Comparison of ENCODE assay signal across 8 cellular contexts in the genomic region with DNA sequence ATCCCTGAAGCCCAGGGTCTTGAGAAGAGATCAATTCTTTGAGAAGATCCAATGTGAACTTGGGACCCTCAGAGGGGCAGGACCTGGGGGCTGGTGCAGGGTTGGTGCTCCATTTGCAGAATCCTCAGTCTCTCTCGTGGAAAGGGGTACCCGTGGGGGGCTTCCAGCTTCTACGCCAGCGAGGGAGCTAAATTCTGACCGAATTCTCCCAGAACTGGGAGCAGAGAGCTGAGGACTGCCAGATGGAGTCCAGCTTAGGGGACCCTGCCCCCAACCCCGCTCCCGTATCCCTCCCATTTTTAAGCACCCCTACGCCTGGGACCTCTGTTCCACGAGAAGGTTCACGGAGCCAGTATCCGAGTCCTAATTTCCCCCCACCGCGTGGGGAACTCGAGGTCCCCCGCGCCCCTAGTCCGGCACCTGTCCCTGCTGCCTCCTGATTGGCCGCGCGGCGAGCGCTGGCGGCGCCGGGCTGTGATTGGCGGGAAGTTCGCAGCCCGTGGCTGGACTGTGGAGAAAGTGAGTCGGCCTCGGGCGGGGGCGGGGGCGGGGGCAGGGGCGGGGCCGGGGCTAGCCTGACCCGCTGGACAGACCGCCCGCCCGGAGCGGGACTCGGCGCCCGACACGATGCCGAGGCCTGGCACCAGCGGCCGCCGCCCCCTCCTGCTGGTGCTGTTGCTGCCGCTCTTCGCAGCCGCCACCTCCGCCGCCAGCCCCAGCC. TPM values are rescaled to one million over a fixed set of nuclear protein-coding genes. Genes with fewer than 3 reads are reported as not detected.
DNase-seq lines count a peak whose midpoint lies in the region; ATAC-seq, FAIRE-seq and TF ChIP-seq lines count a peak whose summit lies in the region.

No MANE protein-coding gene starts in this region.

- no peak overlapping the region for H3K4me2 ChIP-seq in GM12878 (ENCODE audit: control insufficient read depth, insufficient read depth)

- RAD21 ChIA-PET in GM12878 (lab: Charles Lee; ENCODE audit: unreplicated experiment), result no interaction called here

- intact Hi-C loops in GM12878 (cut with micrococcal nuclease; ENCODE audit: unreplicated experiment), result no loop called here

- 50% methylated on average over 27 of the region's 53 CpGs for WGBS in GM12878 (ENCODE audit: insufficient coverage, insufficient replicate concordance, low lambda C conversion rate, missing lambda C conversion rate)

- no peak for FAIRE-seq in GM12878 (lab: Jason Lieb, UNC)

- H3K4me1 ChIP-seq in GM12878 (ENCODE audit: control insufficient read depth, insufficient read depth, low read length), result peaks cover 11% of the 10 kb centered on the region

- TF ChIP-seq POLR2A in GM12878 (IDR thresholded peaks at IDR 0.05; ENCODE audit: low read depth, low read length), result no peak

- H3K27ac ChIP-seq in GM12878 (ENCODE audit: control insufficient read depth, insufficient read depth), result no peak overlapping the region

- CTCF ChIA-PET in GM12878 (lab: Yijun Ruan, JAX), result interaction anchor here (0.9 to 4.7 kb wide), 3 partner anchors 39 to 133 kb away, joined by 3 to 17 read pairs (median 4); no protein-coding TSS in a partner anchor

- POLR2A ChIA-PET in GM12878 (lab: Charles Lee), result no interaction called here

- H4K20me1 ChIP-seq in GM12878 (ENCODE audit: control insufficient read depth, insufficient read depth), result no peaks in the 10 kb centered on the region

- TF ChIP-seq EP300 in GM12878 (IDR thresholded peaks at IDR 0.05; ENCODE audit: borderline replicate concordance in 1 of 2, control insufficient read depth in 1 of 2, low read depth in 2 of 2, low read length in 2 of 2), result no peak

- H3K27me3 ChIP-seq in GM12878 (replicated peaks in 1 of 2; ENCODE audit: control insufficient read depth in 2 of 2, insufficient read depth in 2 of 2, low read length in 1 of 2), result peaks cover 11 to 14% of the 10 kb centered on the region in 2 experiments

- ATAC-seq in GM12878 (no peak; the same call in 2 of the 3 replicates), left lobe of liver (peak; percentile 59), GM18873 (IDR thresholded peaks at IDR 0.05; ENCODE audit: low FRiP score, unreplicated experiment) (no peak), GM21528 (IDR thresholded peaks at IDR 0.05; ENCODE audit: low FRiP score, unreplicated experiment) (no peak)

- TF ChIP-seq RAD21 in GM12878 (IDR thresholded peaks at IDR 0.05; ENCODE audit: insufficient read depth, low read depth, low read length), result no peak

- no peak overlapping the region for H3K4me3 ChIP-seq in GM12878

- DNase-seq in AG08396 (ENCODE audit: low spot score) (peak; percentile 95), HT1080 (ENCODE audit: low read depth) (peak; percentile 51), GM12878 (ENCODE audit: low read depth, low spot score) (no peak), left lobe of liver (ENCODE audit: low spot score) (no peak), COR-L47 (lab: John Stamatoyannopoulos, UW) (no peak)
- no peak for DNase-seq in stimulated activated CD8-positive, alpha-beta memory T cell treated with anti-CD3 and anti-CD28 coated beads, Interleukin-4, amount 100 ng/mL, for 48 hours

- no TSS peak for BruUV-seq in GM12878 (replicated peaks; lab: Mats Ljungman, UMichigan)

- no peaks in the 10 kb centered on the region for H3K9me3 ChIP-seq in GM12878 (replicated peaks; ENCODE audit: control insufficient read depth, insufficient read depth, low read length)

- no peak overlapping the region for H2AFZ ChIP-seq in GM12878 (ENCODE audit: control insufficient read depth, low read depth, low read length)

- no peaks in the 10 kb centered on the region for H3K79me2 ChIP-seq in GM12878 (ENCODE audit: control insufficient read depth, insufficient read depth, low read length)

- TF ChIP-seq CTCF in GM12878 (IDR thresholded peaks at IDR 0.05 in 2 of 3, conservative IDR thresholded peaks at IDR 0.05 in 1 of 3; ENCODE audit: control insufficient read depth in 2 of 3, extremely low read depth in 1 of 3, insufficient read depth in 1 of 3, low read depth in 3 of 3, low read length in 3 of 3), result no peak

- H3K36me3 ChIP-seq in GM12878 (ENCODE audit: control insufficient read depth in 2 of 2, insufficient read depth in 2 of 2, low read length in 1 of 2), result no peaks in the 10 kb centered on the region

- H3K9ac ChIP-seq in GM12878 (ENCODE audit: control insufficient read depth, insufficient read depth, low read length), result no peak overlapping the region

- in situ Hi-C loops in GM12878 (cut with MboI), result no loop called here

- SMC1A ChIA-PET in GM12878 (lab: Charles Lee; ENCODE audit: uncharacterized antibody, unreplicated experiment), result no interaction called here

TF ChIP-seq in GM12878, 131 proteins besides CTCF, POLR2A, EP300 and RAD21 (continues in another document):
- TF ChIP-seq HDAC2 (IDR thresholded peaks at IDR 0.05) (no peak), HDGF (IDR thresholded peaks at IDR 0.05) (no peak), SMAD1 (IDR thresholded peaks at IDR 0.05; ENCODE audit: low read depth, partially characterized antibody) (no peak), ZNF207 (IDR thresholded peaks at IDR 0.05; ENCODE audit: borderline replicate concordance) (no peak), CBX5 (IDR thresholded peaks at IDR 0.05; ENCODE audit: low read depth) (no peak)
- TF ChIP-seq, protein P1, sequence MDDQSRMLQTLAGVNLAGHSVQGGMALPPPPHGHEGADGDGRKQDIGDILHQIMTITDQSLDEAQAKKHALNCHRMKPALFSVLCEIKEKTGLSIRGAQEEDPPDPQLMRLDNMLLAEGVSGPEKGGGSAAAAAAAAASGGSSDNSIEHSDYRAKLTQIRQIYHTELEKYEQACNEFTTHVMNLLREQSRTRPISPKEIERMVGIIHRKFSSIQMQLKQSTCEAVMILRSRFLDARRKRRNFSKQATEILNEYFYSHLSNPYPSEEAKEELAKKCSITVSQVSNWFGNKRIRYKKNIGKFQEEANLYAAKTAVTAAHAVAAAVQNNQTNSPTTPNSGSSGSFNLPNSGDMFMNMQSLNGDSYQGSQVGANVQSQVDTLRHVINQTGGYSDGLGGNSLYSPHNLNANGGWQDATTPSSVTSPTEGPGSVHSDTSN (IDR thresholded peaks at IDR 0.05; ENCODE audit: insufficient replicate concordance, low read depth, low read length), result peak; percentile 31

RNA-seq across cellular contexts. Expression of a gene that starts 4.4 kb away (rescaled TPM):
- total RNA-seq in HT1080 (2014; rRNA removed; shearing (Covaris generic)), result 14.3 and 24.5 TPM in 2 replicates
- polyA plus RNA-seq in HT1080 (2015; cell fraction: cytosol; rRNA removed), result 48.0 and 48.2 TPM in 2 replicates
- polyA plus RNA-seq in HT1080 (2015; cell fraction: nucleus; rRNA removed), result 194 and 250 TPM in 2 replicates
- 26.9 and 32.3 TPM in 2 replicates for total RNA-seq in GM12878 (2013; cell fraction: nucleolus; rRNA removed)
- total RNA-seq in GM12878 (2014; rRNA removed), result 6.6 and 8.5 TPM in 2 replicates
- total RNA-seq in GM12878 (2014; rRNA removed; fragmentation: Illumina TruSeq; extraction: Trizol), result 3.1 and 3.7 TPM in 2 replicates
- 34.6 and 35.9 TPM in 2 replicates for total RNA-seq in GM12878 (2021)
- polyA plus RNA-seq in GM12878 (2011; ENCODE audit: low read depth), result 29.6 TPM
- 1.5 and 2.7 TPM in 2 replicates for polyA plus RNA-seq in GM12878 (2011; rRNA removed)
- 4.9 and 5.7 TPM in 2 replicates for polyA plus RNA-seq in GM12878 (2011; cell fraction: cytosol; rRNA removed)
- 24.7 and 25.2 TPM in 2 replicates for polyA plus RNA-seq in GM12878 (2011; cell fraction: nucleus; rRNA removed)
- 38.1 and 69.0 TPM in 2 replicates for polyA plus RNA-seq in GM12878 (2012)
- 2.6 and 5.9 TPM in 2 replicates for polyA plus RNA-seq in GM12878 (2014; fragmentation: Illumina TruSeq; extraction: Trizol)
- polyA plus RNA-seq in GM12878 (2014; fragmentation: Nextera tagmentation; extraction: Ambion mirVana), result under 1 TPM in 1 of 2 experiments, not detected in 1; 0.09 TPM
- polyA plus RNA-seq in GM12878 (2014; rRNA removed), result 21.8 and 23.5 TPM in 2 replicates
- 1 to 10 TPM; 8.8 to 9.5 TPM for polyA plus RNA-seq in GM12878 (2016; fragmentation: Nextera tagmentation; extraction: Ambion mirVana)
- 1.5 and 7.1 TPM in 2 replicates for polyA minus RNA-seq in GM12878 (2011; rRNA and poly(A)+ RNA removed)
- polyA minus RNA-seq in GM12878 (2011; cell fraction: cytosol; rRNA and poly(A)+ RNA removed), result 14.1 and 19.4 TPM in 2 replicates
- 3.0 and 6.6 TPM in 2 replicates for polyA minus RNA-seq in GM12878 (2011; cell fraction: nucleus; rRNA and poly(A)+ RNA removed)
- 41.6 TPM for total RNA-seq in left lobe of liver

RNA-seq across cellular contexts. Expression of a gene that starts 20.1 kb away (rescaled TPM):
- 32.2 and 47.4 TPM in 2 replicates for total RNA-seq in HT1080 (2014; rRNA removed; shearing (Covaris generic))
- polyA plus RNA-seq in HT1080 (2015; cell fraction: cytosol; rRNA removed), result 45.4 and 60.8 TPM in 2 replicates
- polyA plus RNA-seq in HT1080 (2015; cell fraction: nucleus; rRNA removed), result 50.2 and 51.3 TPM in 2 replicates
- 26.1 and 35.1 TPM in 2 replicates for total RNA-seq in GM12878 (2013; cell fraction: nucleolus; rRNA removed)
- total RNA-seq in GM12878 (2014; rRNA removed) (60.8 and 79.0 TPM in 2 replicates), GM12878 (2014; rRNA removed; fragmentation: Illumina TruSeq; extraction: Trizol) (22.9 and 26.0 TPM in 2 replicates), GM12878 (2021) (111 and 115 TPM in 2 replicates), left lobe of liver (15.2 TPM)
- polyA plus RNA-seq in GM12878 (2011; ENCODE audit: low read depth), result 43.8 TPM
- polyA plus RNA-seq in GM12878 (2011; rRNA removed) (17.5 and 38.8 TPM in 2 replicates), GM12878 (2014; fragmentation: Illumina TruSeq; extraction: Trizol) (30.6 and 55.0 TPM in 2 replicates), GM12878 (2014; fragmentation: Nextera tagmentation; extraction: Ambion mirVana) (10 to 100 TPM in 1 of 2 experiments, 1 to 10 TPM in 1; 2.3 to 15.1 TPM), GM12878 (2014; rRNA removed) (96.3 and 111 TPM in 2 replicates), GM12878 (2016; fragmentation: Nextera tagmentation; extraction: Ambion mirVana) (100 to 1,000 TPM; 112 to 123 TPM)
- polyA plus RNA-seq in GM12878 (2011; cell fraction: cytosol; rRNA removed), result 59.2 and 80.0 TPM in 2 replicates
- 155 and 167 TPM in 2 replicates for polyA plus RNA-seq in GM12878 (2011; cell fraction: nucleus; rRNA removed)
- 84.1 and 89.2 TPM in 2 replicates for polyA plus RNA-seq in GM12878 (2012)
- polyA minus RNA-seq in GM12878 (2011; rRNA and poly(A)+ RNA removed), result 47.3 and 87.5 TPM in 2 replicates
- 89.1 and 95.6 TPM in 2 replicates for polyA minus RNA-seq in GM12878 (2011; cell fraction: cytosol; rRNA and poly(A)+ RNA removed)
- 33.5 and 51.2 TPM in 2 replicates for polyA minus RNA-seq in GM12878 (2011; cell fraction: nucleus; rRNA and poly(A)+ RNA removed)

Comparison
In these comparisons a context has a peak if more than half of its experiments do, and no peak if none do; other contexts are left out.
1. DNase-seq: peak in AG08396 (single experiment) and HT1080 (single experiment); none in GM12878 (single experiment), left lobe of liver (single experiment), COR-L47 (single experiment) and stimulated activated CD8-positive, alpha-beta memory T cell treated with anti-CD3 and anti-CD28 coated beads, Interleukin-4, amount 100 ng/mL, for 48 hours (single experiment).